Comparison of ENCODE assay signal across 17 cellular contexts in the genomic region with DNA sequence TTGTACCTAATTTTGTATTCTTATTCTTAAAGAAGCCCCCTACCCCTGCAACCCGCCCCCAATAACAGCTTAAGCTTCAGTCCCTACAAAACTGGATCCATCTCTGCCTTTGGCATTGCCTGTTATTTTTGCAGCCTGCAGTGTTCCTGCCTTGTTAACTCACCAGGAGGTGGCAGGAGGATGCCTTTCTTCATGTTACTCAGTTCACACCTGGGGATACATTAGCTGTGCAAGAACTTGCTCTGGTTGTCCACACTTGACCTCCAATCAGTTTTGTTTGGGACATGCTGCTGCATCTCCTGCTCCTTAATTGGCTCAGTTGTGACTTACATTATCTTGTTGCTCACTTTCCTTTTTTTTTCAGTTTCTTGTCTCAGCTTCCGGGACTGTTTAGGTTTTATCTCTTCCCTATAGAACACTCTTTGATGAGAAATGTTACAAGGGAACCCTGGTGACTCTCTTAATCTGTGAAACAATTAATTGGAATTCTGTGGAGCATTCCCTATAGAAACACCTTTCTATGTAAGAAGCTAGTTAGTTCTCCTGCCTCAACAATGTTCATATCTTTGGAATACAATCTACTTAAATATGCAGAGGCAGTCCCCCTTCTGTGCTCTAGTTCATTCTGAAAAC.
DNase-seq lines count a peak whose midpoint lies in the region; ATAC-seq and TF ChIP-seq lines count a peak whose summit lies in the region.
"Had no signal": no experiment of that assay in that cellular context is flagged by ENCODE, and none has a peak within 500 bp of the region (broad histone marks: within the 10 kb centered on the region; RNA-seq: fewer than 3 reads in every experiment).

No MANE protein-coding gene starts in this region.

- H3K4me3 ChIP-seq in H7 (ENCODE audit: insufficient read depth, low read depth, low read length) (no peak overlapping the region), coronary artery (no peak overlapping the region)
- H3K4me3 ChIP-seq: gastroesophageal sphincter, tibial artery had no signal

- H3K27ac ChIP-seq in C4-2B: no peak overlapping the region
- no peak overlapping the region for H3K27ac ChIP-seq in coronary artery
- H3K27ac ChIP-seq: gastroesophageal sphincter, tibial artery had no signal

- TF ChIP-seq CTCF in C4-2B (conservative IDR thresholded peaks at IDR 0.05) (peak; percentile 41), coronary artery (IDR thresholded peaks at IDR 0.05) (no peak)

- peak; percentile 5 for DNase-seq in H7
- DNase-seq in RPMI8226: peak; percentile 17
- peak; percentile 34 for DNase-seq in iPS-NIHi11 (ENCODE audit: low spot score)
- no peak for DNase-seq in coronary artery (ENCODE audit: low spot score)
- DNase-seq in SKM-1 (lab: John Stamatoyannopoulos, UW; ENCODE audit: unreplicated experiment): no peak
- DNase-seq: activated CD4-positive, CD25-positive, alpha-beta regulatory T cell treated with anti-CD3 and anti-CD28 coated beads, Interleukin-2, amount 50 U/mL, for 72 hours; activated CD8-positive, alpha-beta memory T cell treated with anti-CD3 and anti-CD28 coated beads, Interleukin-2, amount 50 U/mL, for 48 hours; activated naive CD4-positive, alpha-beta T cell treated with anti-CD3 and anti-CD28 coated beads, Interleukin-2, amount 50 U/mL, for 16 hours; AML-193; left colon; NCI-H2107; T-cell; tibial artery had no signal

- no peaks in the 10 kb centered on the region for H3K36me3 ChIP-seq in H7 (replicated peaks; ENCODE audit: control insufficient read depth, insufficient read depth, low read length)
- H3K36me3 ChIP-seq: gastroesophageal sphincter, tibial artery had no signal

- ATAC-seq in HG03354 (IDR thresholded peaks at IDR 0.05; ENCODE audit: poor library complexity, severe bottlenecking, unreplicated experiment): no peak
- ATAC-seq in HG02970 (IDR thresholded peaks at IDR 0.05; ENCODE audit: low FRiP score, unreplicated experiment): no peak
- ATAC-seq: gastroesophageal sphincter, left colon, T-cell had no signal

- H3K27me3 ChIP-seq in H7 (ENCODE audit: control insufficient read depth, insufficient read depth, low read length): no peaks in the 10 kb centered on the region
- H3K27me3 ChIP-seq: gastroesophageal sphincter, tibial artery had no signal

Comparison
In these comparisons a context has a peak if more than half of its experiments do, and no peak if none do; other contexts are left out.
1. DNase-seq: peak in H7 (single experiment), RPMI8226 (single experiment) and iPS-NIHi11 (single experiment); none in coronary artery (single experiment) and SKM-1 (single experiment).